Comparison of ENCODE assay signal across 22 cellular contexts in the genomic region with DNA sequence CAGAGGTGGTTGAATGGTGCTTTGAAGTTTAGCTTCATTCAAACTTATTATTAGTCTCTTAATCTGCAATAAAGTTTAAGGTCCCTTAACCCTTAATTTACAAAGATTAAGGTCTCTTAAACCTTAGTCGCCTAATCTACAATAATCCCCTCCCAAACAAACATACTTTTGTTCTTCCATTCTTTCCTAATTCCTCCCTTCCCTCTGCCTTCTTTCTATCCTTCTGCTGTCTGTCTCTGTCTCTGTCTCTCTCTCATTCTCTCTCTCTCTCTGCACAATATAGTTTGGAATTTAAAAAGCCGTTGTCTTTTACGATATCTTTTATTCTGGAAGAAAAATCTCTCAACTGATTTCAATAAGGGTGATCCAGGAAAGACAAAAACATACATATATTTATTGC.
"Had no signal": no experiment of that assay in that cellular context is flagged by ENCODE, and none has a peak within 500 bp of the region (broad histone marks: within the 10 kb centered on the region; RNA-seq: fewer than 3 reads in every experiment).

No MANE protein-coding gene starts in this region.

- H3K27me3 ChIP-seq: SJSA1 had no signal

- FAIRE-seq: HTR-8/SVneo, RCC 7860 had no signal

- H3K9me3 ChIP-seq: SJSA1 had no signal

- H3K4me1 ChIP-seq: SJSA1 had no signal

- H3K27ac ChIP-seq: HL-60, SJSA1, SK-N-MC had no signal

- H3K36me3 ChIP-seq: SJSA1 had no signal

- DNase-seq: Kasumi-1, KG1, MM.1S, NCI-H1092 treated with DMSO at 0.1 percent for 48 hours, NCI-H1417, NCI-H1436 treated with DMSO at 0.1 percent for 48 hours, NCI-H1694, NCI-H187 treated with DMSO at 0.1 percent for 48 hours, NCI-H2029 treated with DMSO at 0.1 percent for 48 hours, NCI-H2171 treated with DMSO at 0.1 percent for 48 hours, NCI-H345, NCI-H446 treated with DMSO at 0.1 percent for 48 hours, NCI-H510A treated with DMSO at 0.1 percent for 48 hours, NCI-H526, Right ventricle myocardium superior, RPMI8226, SIG-M5 had no signal

- H3K4me3 ChIP-seq: SJSA1, SK-N-MC had no signal
